1 cellular context compared by ENCODE assay signal in genomic region chr14:73714656-73715081, GRCh38.
TF ChIP-seq lines count a peak whose summit lies in the region.

No MANE protein-coding gene starts in this region.

TF ChIP-seq in HepG2, 621 proteins besides CTCF, POLR2A, EP300 and RAD21 (continued from another document):
- no peak for TF ChIP-seq ZNF609 (CRISPR knock-in tag; IDR thresholded peaks at IDR 0.05; ENCODE audit: borderline replicate concordance)
- peak; percentile 60; the same call in 1 of the 2 replicates for TF ChIP-seq BHLHE40 (IDR thresholded peaks at IDR 0.05; ENCODE audit: low read length)
- no peak for TF ChIP-seq FUBP1 (CRISPR knock-in tag; IDR thresholded peaks at IDR 0.05; ENCODE audit: borderline replicate concordance)
- TF ChIP-seq ELK4 (CRISPR knock-in tag; IDR thresholded peaks at IDR 0.05; ENCODE audit: borderline replicate concordance) = no peak
- no peak for TF ChIP-seq PPARG (CRISPR knock-in tag; conservative IDR thresholded peaks at IDR 0.05)
- peak; percentile 6; the same call in 1 of the 2 replicates for TF ChIP-seq PRDM10 (CRISPR knock-in tag; IDR thresholded peaks at IDR 0.05; ENCODE audit: low read depth)
- 0 out of 2 replicates have a peak, but pooled peaks have one; percentile 42 for TF ChIP-seq PAF1 (CRISPR knock-in tag; IDR thresholded peaks at IDR 0.05)
- no peak for TF ChIP-seq PRPF4 (IDR thresholded peaks at IDR 0.05; ENCODE audit: low read depth, low read length, poor library complexity, severe bottlenecking)
- no peak for TF ChIP-seq KDM5A (IDR thresholded peaks at IDR 0.05; ENCODE audit: borderline replicate concordance, low read length)
- TF ChIP-seq ZNF512B (CRISPR knock-in tag; IDR thresholded peaks at IDR 0.05; ENCODE audit: borderline replicate concordance) = no peak
- no peak for TF ChIP-seq ZFP62 (CRISPR knock-in tag; IDR thresholded peaks at IDR 0.05)
- no peak for TF ChIP-seq ZNF782 (CRISPR knock-in tag; IDR thresholded peaks at IDR 0.05; ENCODE audit: borderline replicate concordance)
- TF ChIP-seq ZNF232 (CRISPR knock-in tag; IDR thresholded peaks at IDR 0.05; ENCODE audit: borderline replicate concordance) = no peak
- no peak for TF ChIP-seq AHR (CRISPR knock-in tag; IDR thresholded peaks at IDR 0.05)
- TF ChIP-seq ZBTB7A (CRISPR knock-in tag; IDR thresholded peaks at IDR 0.05) = no peak
